14 cellular contexts compared by ENCODE assay signal in the genomic region with DNA sequence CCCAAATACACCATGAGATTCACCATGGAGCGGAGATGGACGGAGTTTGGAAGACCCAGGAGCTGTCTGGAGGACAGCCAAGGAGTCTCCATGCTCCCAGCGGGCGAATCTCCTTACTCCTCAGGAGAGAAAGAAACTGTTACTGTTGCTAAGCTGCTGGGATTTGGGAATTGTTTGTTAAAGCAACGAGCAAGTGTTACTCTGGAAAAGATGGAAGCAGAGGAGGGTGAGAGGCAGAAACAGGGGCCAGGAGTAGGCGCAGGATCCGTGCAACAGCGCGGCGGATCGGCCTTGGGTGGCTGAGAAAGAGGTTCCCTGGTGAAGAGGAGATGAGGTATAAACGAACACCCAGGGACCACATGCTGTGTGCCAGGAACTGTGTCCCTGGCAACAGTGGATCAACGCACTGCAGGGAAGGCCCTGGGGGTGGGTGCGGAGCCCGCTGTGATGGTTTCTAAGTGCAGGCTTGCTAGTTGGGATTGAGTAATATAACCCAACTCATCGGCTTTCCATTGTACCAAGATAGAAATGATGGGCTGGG.
"Had no signal": no experiment of that assay in that cellular context is flagged by ENCODE, and none has a peak within 500 bp of the region (broad histone marks: within the 10 kb centered on the region; RNA-seq: fewer than 3 reads in every experiment).

No MANE protein-coding gene starts in this region.

- DNase-seq: activated naive CD4-positive, alpha-beta T cell treated with Interleukin-2 at 50 U/mL for 16 hours; activated naive CD8-positive, alpha-beta T cell treated with anti-CD3 and anti-CD28 coated beads for 36 hours; activated T-cell treated with anti-CD3 and anti-CD28 coated beads, Interleukin-2, amount 50 U/mL, for 1 hour; central memory CD4-positive, alpha-beta T cell; effector memory CD4-positive, alpha-beta T cell; hippocampal formation; nephron progenitor cell; nucleus accumbens; spleen; stimulated activated CD4-positive, alpha-beta T cell treated with anti-CD3 and anti-CD28 coated beads, Interleukin-4, amount 100 ng/mL, for 1 hour; stimulated activated naive CD4-positive, alpha-beta T cell; T-helper 9 cell had no signal

- H3K4me3 ChIP-seq: spleen, thoracic aorta, upper lobe of left lung had no signal

- H3K27me3 ChIP-seq: upper lobe of left lung had no signal

- H3K4me1 ChIP-seq: spleen, upper lobe of left lung had no signal

- H3K36me3 ChIP-seq: spleen, thoracic aorta, upper lobe of left lung had no signal

- H3K9me3 ChIP-seq: thoracic aorta had no signal

- H3K27ac ChIP-seq: spleen, thoracic aorta, upper lobe of left lung had no signal
